ENCODE assay signal across 1 cellular context in the genomic region with DNA sequence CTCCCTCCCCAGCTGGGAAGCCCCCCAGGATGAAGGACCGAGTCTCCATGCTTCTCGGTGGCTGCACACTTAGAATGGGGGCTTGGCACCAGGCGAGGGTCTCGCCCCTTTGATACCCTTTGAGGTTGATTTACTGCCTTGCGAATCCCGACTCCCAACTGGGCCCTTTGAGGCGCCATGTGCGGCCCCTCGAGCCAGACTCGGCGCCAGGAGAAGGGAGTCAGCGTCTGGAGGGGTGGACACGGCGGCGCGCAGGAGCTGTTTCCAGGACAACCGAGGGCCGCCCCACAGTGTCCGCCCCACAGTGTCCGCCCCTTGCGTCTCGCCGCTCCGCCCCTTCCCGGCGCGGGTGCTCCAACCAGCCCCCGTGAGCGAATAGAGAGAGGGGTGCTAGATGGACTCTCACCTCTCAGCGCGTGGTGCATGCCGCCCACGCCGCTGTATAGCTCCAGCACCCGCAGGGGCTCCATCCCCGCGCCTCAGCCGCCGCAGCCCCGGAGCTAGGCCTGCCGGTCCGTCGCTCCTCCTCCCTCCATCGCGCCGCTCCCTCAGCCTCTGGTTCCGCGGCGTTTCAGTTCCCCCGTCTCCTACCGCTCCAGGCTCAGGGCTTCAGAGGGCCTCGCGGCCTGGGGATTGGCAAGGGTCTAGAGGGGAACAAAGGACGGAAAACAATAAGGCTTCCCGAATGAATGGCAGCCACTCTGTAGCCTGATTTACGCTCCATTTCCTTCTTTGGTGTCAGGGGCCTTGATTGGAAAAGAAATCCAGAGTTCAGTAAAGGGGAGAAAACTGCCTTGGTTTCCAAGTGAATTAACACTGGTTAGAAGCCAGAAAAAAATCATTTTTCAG.
TF ChIP-seq lines count a peak whose summit lies in the region.

A gene with protein sequence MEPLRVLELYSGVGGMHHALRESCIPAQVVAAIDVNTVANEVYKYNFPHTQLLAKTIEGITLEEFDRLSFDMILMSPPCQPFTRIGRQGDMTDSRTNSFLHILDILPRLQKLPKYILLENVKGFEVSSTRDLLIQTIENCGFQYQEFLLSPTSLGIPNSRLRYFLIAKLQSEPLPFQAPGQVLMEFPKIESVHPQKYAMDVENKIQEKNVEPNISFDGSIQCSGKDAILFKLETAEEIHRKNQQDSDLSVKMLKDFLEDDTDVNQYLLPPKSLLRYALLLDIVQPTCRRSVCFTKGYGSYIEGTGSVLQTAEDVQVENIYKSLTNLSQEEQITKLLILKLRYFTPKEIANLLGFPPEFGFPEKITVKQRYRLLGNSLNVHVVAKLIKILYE (minus strand): TSS at position 508 of the 849 bp plus-strand sequence. CDS start 38 bp downstream, at position 470.

TF ChIP-seq in HepG2, 621 proteins besides CTCF, POLR2A, EP300 and RAD21 (continued from another document and continues in another):
- peak; percentile 71; the same call in 1 of the 2 replicates for TF ChIP-seq ZNF737 (CRISPR knock-in tag; IDR thresholded peaks at IDR 0.05; ENCODE audit: borderline replicate concordance)
- TF ChIP-seq ZNF652 (CRISPR knock-in tag; IDR thresholded peaks at IDR 0.05; ENCODE audit: borderline replicate concordance, low read depth), result no peak
- no peak for TF ChIP-seq JUN (CRISPR knock-in tag; IDR thresholded peaks at IDR 0.05)
- no peak for TF ChIP-seq ZNF136 (CRISPR knock-in tag; IDR thresholded peaks at IDR 0.05; ENCODE audit: low read depth)
- TF ChIP-seq, protein P1, sequence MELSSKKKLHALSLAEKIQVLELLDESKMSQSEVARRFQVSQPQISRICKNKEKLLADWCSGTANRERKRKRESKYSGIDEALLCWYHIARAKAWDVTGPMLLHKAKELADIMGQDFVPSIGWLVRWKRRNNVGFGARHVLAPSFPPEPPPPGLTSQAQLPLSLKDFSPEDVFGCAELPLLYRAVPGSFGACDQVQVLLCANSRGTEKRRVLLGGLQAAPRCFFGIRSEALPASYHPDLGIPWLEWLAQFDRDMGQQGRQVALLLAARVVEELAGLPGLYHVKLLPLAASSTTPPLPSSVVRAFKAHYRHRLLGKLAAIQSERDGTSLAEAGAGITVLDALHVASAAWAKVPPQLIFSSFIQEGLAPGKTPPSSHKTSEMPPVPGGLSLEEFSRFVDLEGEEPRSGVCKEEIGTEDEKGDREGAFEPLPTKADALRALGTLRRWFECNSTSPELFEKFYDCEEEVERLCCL (CRISPR knock-in tag; IDR thresholded peaks at IDR 0.05; ENCODE audit: borderline replicate concordance), result no peak
- no peak for TF ChIP-seq ZNF839 (CRISPR knock-in tag; IDR thresholded peaks at IDR 0.05; ENCODE audit: borderline replicate concordance)
- TF ChIP-seq AHR (CRISPR knock-in tag; IDR thresholded peaks at IDR 0.05), result peak; percentile 86; the same call in 1 of the 2 replicates
- TF ChIP-seq YEATS4 (CRISPR knock-in tag; IDR thresholded peaks at IDR 0.05; ENCODE audit: borderline replicate concordance), result peak; percentile 99
- peak; percentile 57; the same call in 1 of the 2 replicates for TF ChIP-seq ATF1 (CRISPR knock-in tag; IDR thresholded peaks at IDR 0.05)
- peak; percentile 46 for TF ChIP-seq AGO1 (IDR thresholded peaks at IDR 0.05; ENCODE audit: low read depth, low read length, poor library complexity, severe bottlenecking)
- TF ChIP-seq CREB1 (IDR thresholded peaks at IDR 0.05), result 0 out of 2 replicates have a peak, but pooled peaks have one; percentile 16
- 0 out of 2 replicates have a peak, but pooled peaks have one; percentile 43 for TF ChIP-seq CREB1 (CRISPR knock-in tag; IDR thresholded peaks at IDR 0.05)
- no peak for TF ChIP-seq PRPF4 (IDR thresholded peaks at IDR 0.05; ENCODE audit: low read depth, low read length, poor library complexity, severe bottlenecking)
- peak; percentile 66 for TF ChIP-seq ELF3 (CRISPR knock-in tag; IDR thresholded peaks at IDR 0.05)
- no peak for TF ChIP-seq ZNF674 (CRISPR knock-in tag; IDR thresholded peaks at IDR 0.05; ENCODE audit: low read depth)
- TF ChIP-seq HNRNPK (IDR thresholded peaks at IDR 0.05; ENCODE audit: low read depth, low read length, poor library complexity, severe bottlenecking), result peak; percentile 72
- peak; percentile 95; the same call in 1 of the 2 replicates for TF ChIP-seq ATF7-NPFF (CRISPR knock-in tag; IDR thresholded peaks at IDR 0.05; ENCODE audit: low read depth)
- TF ChIP-seq, protein P2, sequence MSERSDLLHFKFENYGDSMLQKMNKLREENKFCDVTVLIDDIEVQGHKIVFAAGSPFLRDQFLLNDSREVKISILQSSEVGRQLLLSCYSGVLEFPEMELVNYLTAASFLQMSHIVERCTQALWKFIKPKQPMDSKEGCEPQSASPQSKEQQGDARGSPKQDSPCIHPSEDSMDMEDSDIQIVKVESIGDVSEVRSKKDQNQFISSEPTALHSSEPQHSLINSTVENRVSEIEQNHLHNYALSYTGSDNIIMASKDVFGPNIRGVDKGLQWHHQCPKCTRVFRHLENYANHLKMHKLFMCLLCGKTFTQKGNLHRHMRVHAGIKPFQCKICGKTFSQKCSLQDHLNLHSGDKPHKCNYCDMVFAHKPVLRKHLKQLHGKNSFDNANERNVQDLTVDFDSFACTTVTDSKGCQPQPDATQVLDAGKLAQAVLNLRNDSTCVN (CRISPR knock-in tag; IDR thresholded peaks at IDR 0.05; ENCODE audit: borderline replicate concordance), result peak; percentile 61; the same call in 1 of the 2 replicates
- peak; percentile 85; the same call in 1 of the 2 replicates for TF ChIP-seq ZNF274 (CRISPR knock-in tag; IDR thresholded peaks at IDR 0.05)
- peak; percentile 77; the same call in 1 of the 2 replicates for TF ChIP-seq RFX1 (IDR thresholded peaks at IDR 0.05)
- peak; percentile 97 for TF ChIP-seq REPIN1 (CRISPR knock-in tag; IDR thresholded peaks at IDR 0.05; ENCODE audit: borderline replicate concordance, low read depth)
- TF ChIP-seq, protein P3, sequence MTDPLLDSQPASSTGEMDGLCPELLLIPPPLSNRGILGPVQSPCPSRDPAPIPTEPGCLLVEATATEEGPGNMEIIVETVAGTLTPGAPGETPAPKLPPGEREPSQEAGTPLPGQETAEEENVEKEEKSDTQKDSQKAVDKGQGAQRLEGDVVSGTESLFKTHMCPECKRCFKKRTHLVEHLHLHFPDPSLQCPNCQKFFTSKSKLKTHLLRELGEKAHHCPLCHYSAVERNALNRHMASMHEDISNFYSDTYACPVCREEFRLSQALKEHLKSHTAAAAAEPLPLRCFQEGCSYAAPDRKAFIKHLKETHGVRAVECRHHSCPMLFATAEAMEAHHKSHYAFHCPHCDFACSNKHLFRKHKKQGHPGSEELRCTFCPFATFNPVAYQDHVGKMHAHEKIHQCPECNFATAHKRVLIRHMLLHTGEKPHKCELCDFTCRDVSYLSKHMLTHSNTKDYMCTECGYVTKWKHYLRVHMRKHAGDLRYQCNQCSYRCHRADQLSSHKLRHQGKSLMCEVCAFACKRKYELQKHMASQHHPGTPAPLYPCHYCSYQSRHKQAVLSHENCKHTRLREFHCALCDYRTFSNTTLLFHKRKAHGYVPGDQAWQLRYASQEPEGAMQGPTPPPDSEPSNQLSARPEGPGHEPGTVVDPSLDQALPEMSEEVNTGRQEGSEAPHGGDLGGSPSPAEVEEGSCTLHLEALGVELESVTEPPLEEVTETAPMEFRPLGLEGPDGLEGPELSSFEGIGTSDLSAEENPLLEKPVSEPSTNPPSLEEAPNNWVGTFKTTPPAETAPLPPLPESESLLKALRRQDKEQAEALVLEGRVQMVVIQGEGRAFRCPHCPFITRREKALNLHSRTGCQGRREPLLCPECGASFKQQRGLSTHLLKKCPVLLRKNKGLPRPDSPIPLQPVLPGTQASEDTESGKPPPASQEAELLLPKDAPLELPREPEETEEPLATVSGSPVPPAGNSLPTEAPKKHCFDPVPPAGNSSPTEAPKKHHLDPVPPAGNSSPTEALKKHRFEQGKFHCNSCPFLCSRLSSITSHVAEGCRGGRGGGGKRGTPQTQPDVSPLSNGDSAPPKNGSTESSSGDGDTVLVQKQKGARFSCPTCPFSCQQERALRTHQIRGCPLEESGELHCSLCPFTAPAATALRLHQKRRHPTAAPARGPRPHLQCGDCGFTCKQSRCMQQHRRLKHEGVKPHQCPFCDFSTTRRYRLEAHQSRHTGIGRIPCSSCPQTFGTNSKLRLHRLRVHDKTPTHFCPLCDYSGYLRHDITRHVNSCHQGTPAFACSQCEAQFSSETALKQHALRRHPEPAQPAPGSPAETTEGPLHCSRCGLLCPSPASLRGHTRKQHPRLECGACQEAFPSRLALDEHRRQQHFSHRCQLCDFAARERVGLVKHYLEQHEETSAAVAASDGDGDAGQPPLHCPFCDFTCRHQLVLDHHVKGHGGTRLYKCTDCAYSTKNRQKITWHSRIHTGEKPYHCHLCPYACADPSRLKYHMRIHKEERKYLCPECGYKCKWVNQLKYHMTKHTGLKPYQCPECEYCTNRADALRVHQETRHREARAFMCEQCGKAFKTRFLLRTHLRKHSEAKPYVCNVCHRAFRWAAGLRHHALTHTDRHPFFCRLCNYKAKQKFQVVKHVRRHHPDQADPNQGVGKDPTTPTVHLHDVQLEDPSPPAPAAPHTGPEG (CRISPR knock-in tag; IDR thresholded peaks at IDR 0.05), result 0 out of 2 replicates have a peak, but pooled peaks have one; percentile 59
- TF ChIP-seq TSC22D2 (CRISPR knock-in tag; IDR thresholded peaks at IDR 0.05; ENCODE audit: borderline replicate concordance), result peak; percentile 89; the same call in 1 of the 2 replicates
- TF ChIP-seq, protein P4, sequence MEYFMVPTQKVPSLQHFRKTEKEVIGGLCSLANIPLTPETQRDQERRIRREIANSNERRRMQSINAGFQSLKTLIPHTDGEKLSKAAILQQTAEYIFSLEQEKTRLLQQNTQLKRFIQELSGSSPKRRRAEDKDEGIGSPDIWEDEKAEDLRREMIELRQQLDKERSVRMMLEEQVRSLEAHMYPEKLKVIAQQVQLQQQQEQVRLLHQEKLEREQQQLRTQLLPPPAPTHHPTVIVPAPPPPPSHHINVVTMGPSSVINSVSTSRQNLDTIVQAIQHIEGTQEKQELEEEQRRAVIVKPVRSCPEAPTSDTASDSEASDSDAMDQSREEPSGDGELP (IDR thresholded peaks at IDR 0.05; ENCODE audit: borderline replicate concordance, low read depth), result no peak; the same call in 1 of the 2 replicates
- TF ChIP-seq RFXAP (CRISPR knock-in tag; IDR thresholded peaks at IDR 0.05; ENCODE audit: borderline replicate concordance), result peak; percentile 81
- peak; percentile 58; the same call in 1 of the 2 replicates for TF ChIP-seq ZNF230 (CRISPR knock-in tag; IDR thresholded peaks at IDR 0.05)
- TF ChIP-seq, protein P5, sequence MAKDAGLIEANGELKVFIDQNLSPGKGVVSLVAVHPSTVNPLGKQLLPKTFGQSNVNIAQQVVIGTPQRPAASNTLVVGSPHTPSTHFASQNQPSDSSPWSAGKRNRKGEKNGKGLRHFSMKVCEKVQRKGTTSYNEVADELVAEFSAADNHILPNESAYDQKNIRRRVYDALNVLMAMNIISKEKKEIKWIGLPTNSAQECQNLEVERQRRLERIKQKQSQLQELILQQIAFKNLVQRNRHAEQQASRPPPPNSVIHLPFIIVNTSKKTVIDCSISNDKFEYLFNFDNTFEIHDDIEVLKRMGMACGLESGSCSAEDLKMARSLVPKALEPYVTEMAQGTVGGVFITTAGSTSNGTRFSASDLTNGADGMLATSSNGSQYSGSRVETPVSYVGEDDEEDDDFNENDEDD (CRISPR knock-in tag; IDR thresholded peaks at IDR 0.05; ENCODE audit: borderline replicate concordance), result peak; percentile 70; the same call in 1 of the 2 replicates
- TF ChIP-seq, protein P6, sequence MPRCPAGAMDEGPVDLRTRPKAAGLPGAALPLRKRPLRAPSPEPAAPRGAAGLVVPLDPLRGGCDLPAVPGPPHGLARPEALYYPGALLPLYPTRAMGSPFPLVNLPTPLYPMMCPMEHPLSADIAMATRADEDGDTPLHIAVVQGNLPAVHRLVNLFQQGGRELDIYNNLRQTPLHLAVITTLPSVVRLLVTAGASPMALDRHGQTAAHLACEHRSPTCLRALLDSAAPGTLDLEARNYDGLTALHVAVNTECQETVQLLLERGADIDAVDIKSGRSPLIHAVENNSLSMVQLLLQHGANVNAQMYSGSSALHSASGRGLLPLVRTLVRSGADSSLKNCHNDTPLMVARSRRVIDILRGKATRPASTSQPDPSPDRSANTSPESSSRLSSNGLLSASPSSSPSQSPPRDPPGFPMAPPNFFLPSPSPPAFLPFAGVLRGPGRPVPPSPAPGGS (CRISPR knock-in tag; IDR thresholded peaks at IDR 0.05), result 0 out of 2 replicates have a peak, but pooled peaks have one; percentile 63
- no peak for TF ChIP-seq GTF3A (CRISPR knock-in tag; conservative IDR thresholded peaks at IDR 0.05)
- TF ChIP-seq, protein P7, sequence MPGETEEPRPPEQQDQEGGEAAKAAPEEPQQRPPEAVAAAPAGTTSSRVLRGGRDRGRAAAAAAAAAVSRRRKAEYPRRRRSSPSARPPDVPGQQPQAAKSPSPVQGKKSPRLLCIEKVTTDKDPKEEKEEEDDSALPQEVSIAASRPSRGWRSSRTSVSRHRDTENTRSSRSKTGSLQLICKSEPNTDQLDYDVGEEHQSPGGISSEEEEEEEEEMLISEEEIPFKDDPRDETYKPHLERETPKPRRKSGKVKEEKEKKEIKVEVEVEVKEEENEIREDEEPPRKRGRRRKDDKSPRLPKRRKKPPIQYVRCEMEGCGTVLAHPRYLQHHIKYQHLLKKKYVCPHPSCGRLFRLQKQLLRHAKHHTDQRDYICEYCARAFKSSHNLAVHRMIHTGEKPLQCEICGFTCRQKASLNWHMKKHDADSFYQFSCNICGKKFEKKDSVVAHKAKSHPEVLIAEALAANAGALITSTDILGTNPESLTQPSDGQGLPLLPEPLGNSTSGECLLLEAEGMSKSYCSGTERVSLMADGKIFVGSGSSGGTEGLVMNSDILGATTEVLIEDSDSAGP (CRISPR knock-in tag; IDR thresholded peaks at IDR 0.05; ENCODE audit: borderline replicate concordance), result peak; percentile 95
- peak; percentile 99 for TF ChIP-seq ASH2L (IDR thresholded peaks at IDR 0.05; ENCODE audit: insufficient read length, low read depth, low read length)
- peak; percentile 64 for TF ChIP-seq U2AF1 (optimal IDR thresholded peaks at IDR 0.05; ENCODE audit: low read depth, low read length)
- TF ChIP-seq ZFP37 (CRISPR knock-in tag; IDR thresholded peaks at IDR 0.05; ENCODE audit: borderline replicate concordance), result 0 out of 2 replicates have a peak, but pooled peaks have one; percentile 64
- TF ChIP-seq SAFB2 (CRISPR knock-in tag; IDR thresholded peaks at IDR 0.05; ENCODE audit: borderline replicate concordance, low read depth), result peak; percentile 69; the same call in 1 of the 2 replicates
- TF ChIP-seq CENPT (CRISPR knock-in tag; IDR thresholded peaks at IDR 0.05; ENCODE audit: low read depth), result 0 out of 2 replicates have a peak, but pooled peaks have one; percentile 36
- TF ChIP-seq ZNF772 (CRISPR knock-in tag; IDR thresholded peaks at IDR 0.05), result peak; percentile 74; the same call in 1 of the 2 replicates
- TF ChIP-seq ZNF335 (CRISPR knock-in tag; IDR thresholded peaks at IDR 0.05), result peak; percentile 67; the same call in 1 of the 2 replicates
- TF ChIP-seq ZMYM3 (CRISPR knock-in tag; IDR thresholded peaks at IDR 0.05), result peak; percentile 77
- TF ChIP-seq ARHGAP35 (CRISPR knock-in tag; IDR thresholded peaks at IDR 0.05; ENCODE audit: borderline replicate concordance), result 0 out of 2 replicates have a peak, but pooled peaks have one; percentile 66
- peak; percentile 67; the same call in 1 of the 2 replicates for TF ChIP-seq TP53 (CRISPR knock-in tag; conservative IDR thresholded peaks at IDR 0.05)
- 0 out of 2 replicates have a peak, but pooled peaks have one; percentile 60 for TF ChIP-seq ZSCAN21 (CRISPR knock-in tag; IDR thresholded peaks at IDR 0.05; ENCODE audit: borderline replicate concordance)
- TF ChIP-seq PHF21A (CRISPR knock-in tag; IDR thresholded peaks at IDR 0.05), result peak; percentile 73
- no peak for TF ChIP-seq KDM6A (CRISPR knock-in tag; IDR thresholded peaks at IDR 0.05; ENCODE audit: low read depth)
